In the genomic region with DNA sequence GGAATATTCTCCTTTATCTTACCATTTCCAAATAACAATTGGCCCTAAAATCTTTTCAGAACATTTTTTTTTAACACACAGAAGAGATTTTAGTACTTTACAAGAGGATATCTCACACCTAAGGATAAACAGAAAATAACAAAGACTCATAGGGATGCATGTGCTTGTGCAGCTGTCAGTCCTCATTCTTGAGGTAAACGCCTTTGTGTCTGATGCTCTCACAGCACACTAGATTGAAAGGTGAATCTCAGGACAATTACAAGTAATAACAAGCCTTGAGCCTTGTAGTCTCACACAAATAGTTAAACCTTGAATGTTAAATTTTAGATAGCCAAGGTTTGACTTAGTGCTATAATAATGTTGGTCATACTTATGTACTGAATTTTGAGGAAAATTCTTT, we compare ENCODE assay signal across 14 cellular contexts.
"Had no signal": no experiment of that assay in that cellular context is flagged by ENCODE, and none has a peak within 500 bp of the region (broad histone marks: within the 10 kb centered on the region; RNA-seq: fewer than 3 reads in every experiment).

No MANE protein-coding gene starts in this region.

- DNase-seq: activated CD4-positive, alpha-beta memory T cell treated with anti-CD3 and anti-CD28 coated beads for 36 hours; activated CD4-positive, alpha-beta T cell treated with anti-CD3 and anti-CD28 coated beads for 36 hours; activated CD8-positive, alpha-beta memory T cell treated with anti-CD3 and anti-CD28 coated beads, Interleukin-2, amount 10 ng/mL, durations not matched to agents 7 days and 5 days; activated naive CD4-positive, alpha-beta T cell treated with anti-CD3 and anti-CD28 coated beads, Interleukin-2, amount 10 ng/mL, durations not matched to agents 7 days and 5 days; activated T-cell treated with anti-CD3 and anti-CD28 coated beads, Interleukin-2, amount 50 U/mL, for 1 hour; islet precursor cell; naive B cell; ovary; sigmoid colon; spleen had no signal

- ATAC-seq: activated CD4-positive, alpha-beta T cell treated with anti-CD3 and anti-CD28 coated beads for 36 hours; activated CD8-positive, alpha-beta memory T cell treated with anti-CD3 and anti-CD28 coated beads, Interleukin-2, amount 10 ng/mL, durations not matched to agents 7 days and 5 days; esophagus mucosa had no signal

- H3K4me3 ChIP-seq: cardiac muscle cell, hepatocyte, ovary, sigmoid colon, spleen, suprapubic skin had no signal
